ENCODE assay signal across 10 cellular contexts in genomic region chr2:98508690-98509054, GRCh38.
DNase-seq lines count a peak whose midpoint lies in the region; ATAC-seq and TF ChIP-seq lines count a peak whose summit lies in the region.
"Had no signal": no experiment of that assay in that cellular context is flagged by ENCODE, and none has a peak within 500 bp of the region (broad histone marks: within the 10 kb centered on the region; RNA-seq: fewer than 3 reads in every experiment).

No MANE protein-coding gene starts in this region.

- no peak overlapping the region for H3K27ac ChIP-seq in CD4-positive, alpha-beta memory T cell (ENCODE audit: low read depth, low read length)
- H3K27ac ChIP-seq in sigmoid colon = peak overlapping the region; percentile 63 to 82 (median 70)

- peaks cover 67 to 98% (median 80%) of the 10 kb centered on the region in 4 donors for H3K4me1 Mint-ChIP-seq in CD4-positive, alpha-beta memory T cell
- H3K4me1 Mint-ChIP-seq in activated CD4-positive, alpha-beta T cell treated with anti-CD3 and anti-CD28 coated beads, Interleukin-2, amount 10 ng/mL, durations not matched to agents 24 days and 14 days = peaks cover 69% of the 10 kb centered on the region
- peaks cover 90% of the 10 kb centered on the region for H3K4me1 Mint-ChIP-seq in dendritic cell treated with granulocyte-macrophage colony-stimulating factor and Interleukin-4, amounts not matched to agents 40 ng/mL and 50 ng/mL, for 4 days (ENCODE audit: low read depth)

- H3K27me3 ChIP-seq in CD4-positive, alpha-beta memory T cell (ENCODE audit: insufficient read depth, low read length) = no peaks in the 10 kb centered on the region
- no peaks in the 10 kb centered on the region for H3K27me3 ChIP-seq in sigmoid colon

- WGBS in sigmoid colon, 2 donors = 65 to 80% methylated on average over 9 of the region's 9 CpGs

- TF ChIP-seq POLR2A in sigmoid colon (IDR thresholded peaks at IDR 0.05) = no peak

- H3K27ac Mint-ChIP-seq in CD4-positive, alpha-beta memory T cell = peak overlapping the region; percentile 8 to 91 (median 71)
- peak overlapping the region; percentile 91 for H3K27ac Mint-ChIP-seq in activated CD4-positive, alpha-beta T cell treated with anti-CD3 and anti-CD28 coated beads, Interleukin-2, amount 10 ng/mL, durations not matched to agents 24 days and 14 days
- H3K27ac Mint-ChIP-seq in dendritic cell treated with granulocyte-macrophage colony-stimulating factor and Interleukin-4, amounts not matched to agents 40 ng/mL and 50 ng/mL, for 4 days = peak overlapping the region; percentile 92
- H3K27ac Mint-ChIP-seq: memory B cell had no signal

- H3K4me3 Mint-ChIP-seq in CD4-positive, alpha-beta memory T cell = peak overlapping the region in 5 of 8 donors; percentile 1 to 57 (median 14)
- peak overlapping the region; percentile 73 for H3K4me3 Mint-ChIP-seq in activated CD4-positive, alpha-beta T cell treated with anti-CD3 and anti-CD28 coated beads, Interleukin-2, amount 10 ng/mL, durations not matched to agents 24 days and 14 days
- H3K4me3 Mint-ChIP-seq in dendritic cell treated with granulocyte-macrophage colony-stimulating factor and Interleukin-4, amounts not matched to agents 40 ng/mL and 50 ng/mL, for 4 days = peak overlapping the region; percentile 45
- H3K4me3 Mint-ChIP-seq: memory B cell had no signal

- no peaks in the 10 kb centered on the region for H3K9me3 Mint-ChIP-seq in CD4-positive, alpha-beta memory T cell
- no peaks in the 10 kb centered on the region for H3K9me3 Mint-ChIP-seq in activated CD4-positive, alpha-beta T cell treated with anti-CD3 and anti-CD28 coated beads, Interleukin-2, amount 10 ng/mL, durations not matched to agents 24 days and 14 days
- no peaks in the 10 kb centered on the region for H3K9me3 Mint-ChIP-seq in dendritic cell treated with granulocyte-macrophage colony-stimulating factor and Interleukin-4, amounts not matched to agents 40 ng/mL and 50 ng/mL, for 4 days
- H3K9me3 Mint-ChIP-seq: memory B cell had no signal

- H3K9me3 ChIP-seq in CD4-positive, alpha-beta memory T cell (ENCODE audit: control insufficient read depth in 1 of 2, low read length in 2 of 2) = no peaks in the 10 kb centered on the region
- no peaks in the 10 kb centered on the region for H3K9me3 ChIP-seq in sigmoid colon

- POLR2A ChIA-PET in CD4-positive, alpha-beta memory T cell (lab: Charles Lee; ENCODE audit: partially characterized antibody) = interaction anchor here (1.1 kb wide), 1 partner anchor 45 kb away, joined by 3 read pairs; no protein-coding TSS in a partner anchor

- TF ChIP-seq CTCF in sigmoid colon (IDR thresholded peaks at IDR 0.05) = no peak

- DNase-seq in CD4-positive, alpha-beta memory T cell = peak; percentile 20 to 60 (median 48)
- DNase-seq in activated CD4-positive, alpha-beta T cell treated with anti-CD3 and anti-CD28 coated beads, Interleukin-2, amount 10 ng/mL, durations not matched to agents 24 days and 14 days = peak; percentile 82
- peak; percentile 82 for DNase-seq in sigmoid colon
- DNase-seq in dedifferentiated amniotic fluid mesenchymal stem cell (ENCODE audit: extremely low spot score) = no peak
- DNase-seq in NCI-H1105 (lab: John Stamatoyannopoulos, UW) = no peak
- no peak for DNase-seq in ureter (ENCODE audit: low spot score)

- H3K27me3 Mint-ChIP-seq in CD4-positive, alpha-beta memory T cell = no peaks in the 10 kb centered on the region
- no peaks in the 10 kb centered on the region for H3K27me3 Mint-ChIP-seq in activated CD4-positive, alpha-beta T cell treated with anti-CD3 and anti-CD28 coated beads, Interleukin-2, amount 10 ng/mL, durations not matched to agents 24 days and 14 days
- no peaks in the 10 kb centered on the region for H3K27me3 Mint-ChIP-seq in dendritic cell treated with granulocyte-macrophage colony-stimulating factor and Interleukin-4, amounts not matched to agents 40 ng/mL and 50 ng/mL, for 4 days
- H3K27me3 Mint-ChIP-seq: memory B cell had no signal

- CTCF ChIA-PET in CD4-positive, alpha-beta memory T cell (lab: Charles Lee; ENCODE audit: partially characterized antibody) = interaction anchor here (1.3 to 1.6 kb wide), 2 partner anchors 21 to 62 kb away, joined by 4 to 5 read pairs; no protein-coding TSS in a partner anchor

- intact Hi-C loops in CD4-positive, alpha-beta memory T cell (cut with micrococcal nuclease) = no loop called here
- intact Hi-C loops in activated CD4-positive, alpha-beta T cell treated with anti-CD3 and anti-CD28 coated beads, Interleukin-2, amount 10 ng/mL, durations not matched to agents 24 days and 14 days (cut with micrococcal nuclease) = loop anchor here (1.0 to 5.0 kb wide), 4 partner anchors 40 to 96 kb away; no protein-coding TSS in a partner anchor
- intact Hi-C loops in dendritic cell treated with granulocyte-macrophage colony-stimulating factor and Interleukin-4, amounts not matched to agents 40 ng/mL and 50 ng/mL, for 4 days (cut with micrococcal nuclease) = loop anchor here (2.0 kb wide), 1 partner anchor 44 kb away; no protein-coding TSS in a partner anchor
- intact Hi-C loops in sigmoid colon (cut with DNase I) = no loop called here

- peak in 1 of 4 donors; percentile 32 for TF ChIP-seq EP300 in sigmoid colon (IDR thresholded peaks at IDR 0.05)

- peaks cover 14 to 35% of the 10 kb centered on the region in 2 donors for H3K36me3 Mint-ChIP-seq in CD4-positive, alpha-beta memory T cell
- H3K36me3 Mint-ChIP-seq in activated CD4-positive, alpha-beta T cell treated with anti-CD3 and anti-CD28 coated beads, Interleukin-2, amount 10 ng/mL, durations not matched to agents 24 days and 14 days (ENCODE audit: low read depth) = peaks cover 24% of the 10 kb centered on the region
- peaks cover 23% of the 10 kb centered on the region for H3K36me3 Mint-ChIP-seq in dendritic cell treated with granulocyte-macrophage colony-stimulating factor and Interleukin-4, amounts not matched to agents 40 ng/mL and 50 ng/mL, for 4 days (ENCODE audit: low read depth)

- no peak for ATAC-seq in GM18517 (IDR thresholded peaks at IDR 0.05; ENCODE audit: unreplicated experiment)
- ATAC-seq: Panc1 had no signal

- no peak overlapping the region for H3K4me3 ChIP-seq in CD4-positive, alpha-beta memory T cell (ENCODE audit: low read length in 2 of 2)
- no peak overlapping the region for H3K4me3 ChIP-seq in sigmoid colon

- peaks cover 95% of the 10 kb centered on the region for H3K4me1 ChIP-seq in CD4-positive, alpha-beta memory T cell (ENCODE audit: insufficient read depth, low read length)
- peaks cover 0 to 59% (median 54%) of the 10 kb centered on the region in 4 donors for H3K4me1 ChIP-seq in sigmoid colon

- H3K36me3 ChIP-seq in CD4-positive, alpha-beta memory T cell (ENCODE audit: insufficient read depth, low read length) = peaks cover 11% of the 10 kb centered on the region
- no peaks in the 10 kb centered on the region for H3K36me3 ChIP-seq in sigmoid colon

Comparison
In these comparisons a context has a peak if more than half of its experiments do, and no peak if none do; other contexts are left out.
1. DNase-seq: peak in CD4-positive, alpha-beta memory T cell (5 of 5), activated CD4-positive, alpha-beta T cell treated with anti-CD3 and anti-CD28 coated beads, Interleukin-2, amount 10 ng/mL, durations not matched to agents 24 days and 14 days (single experiment) and sigmoid colon (single experiment); none in dedifferentiated amniotic fluid mesenchymal stem cell (single experiment), NCI-H1105 (single experiment) and ureter (single experiment).
2. H3K4me3 Mint-ChIP-seq: peak in every context shown above with its lines; median percentile 73 in activated CD4-positive, alpha-beta T cell treated with anti-CD3 and anti-CD28 coated beads, Interleukin-2, amount 10 ng/mL, durations not matched to agents 24 days and 14 days; 45 in dendritic cell treated with granulocyte-macrophage colony-stimulating factor and Interleukin-4, amounts not matched to agents 40 ng/mL and 50 ng/mL, for 4 days; 14 in CD4-positive, alpha-beta memory T cell.
3. intact Hi-C loops: an anchor here in activated CD4-positive, alpha-beta T cell treated with anti-CD3 and anti-CD28 coated beads, Interleukin-2, amount 10 ng/mL, durations not matched to agents 24 days and 14 days (1.0 to 5.0 kb wide) and dendritic cell treated with granulocyte-macrophage colony-stimulating factor and Interleukin-4, amounts not matched to agents 40 ng/mL and 50 ng/mL, for 4 days (2.0 kb wide); none called in CD4-positive, alpha-beta memory T cell and sigmoid colon.
4. Peak in every context shown above with its lines, with median percentiles within 50 percentile points of each other: H3K27ac Mint-ChIP-seq.